ENCODE assay signal across 13 cellular contexts in the genomic region with DNA sequence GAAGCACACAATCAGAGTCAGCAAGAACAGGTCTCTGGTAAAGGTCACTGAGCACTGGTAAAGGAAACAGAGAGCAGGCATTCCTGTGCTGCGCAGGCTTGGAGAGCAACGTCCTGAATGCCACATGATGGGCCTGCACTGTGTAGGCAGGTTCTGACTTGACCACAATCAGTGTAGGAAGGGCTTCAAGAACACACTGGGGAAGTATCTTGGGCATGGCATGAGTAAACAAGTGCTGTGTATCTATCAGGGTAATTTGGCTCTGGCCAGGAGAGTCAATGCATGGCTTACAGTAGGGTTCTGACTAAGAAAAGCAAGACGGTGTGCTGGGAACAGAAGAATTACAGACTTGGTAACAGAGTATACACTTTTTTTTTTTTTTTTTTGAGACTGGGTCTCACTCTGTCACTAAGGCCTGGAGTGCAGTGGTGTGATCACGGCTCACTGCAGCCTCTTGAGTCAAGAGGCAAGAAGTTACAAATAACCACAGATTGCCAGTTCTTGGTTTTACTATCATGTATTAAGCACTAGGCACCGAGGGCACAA. TPM values are rescaled to one million over a fixed set of nuclear protein-coding genes. Genes with fewer than 3 reads are reported as not detected.
DNase-seq lines count a peak whose midpoint lies in the region; ATAC-seq and TF ChIP-seq lines count a peak whose summit lies in the region.
"Had no signal": no experiment of that assay in that cellular context is flagged by ENCODE, and none has a peak within 500 bp of the region (broad histone marks: within the 10 kb centered on the region; RNA-seq: fewer than 3 reads in every experiment).

No MANE protein-coding gene starts in this region.

- no peak overlapping the region for H3K4me3 ChIP-seq in OCI-LY1 (ENCODE audit: low read depth, low read length, poor library complexity, severe bottlenecking)
- H3K4me3 ChIP-seq in effector memory CD4-positive, alpha-beta T cell (ENCODE audit: insufficient read depth, low read depth, low read length, poor library complexity, severe bottlenecking): peak overlapping the region; percentile 11
- no peak overlapping the region for H3K4me3 ChIP-seq in psoas muscle

- H3K9me3 ChIP-seq in OCI-LY1 (ENCODE audit: low read length) (no peaks in the 10 kb centered on the region), psoas muscle (no peaks in the 10 kb centered on the region)
- no peaks in the 10 kb centered on the region for H3K9me3 ChIP-seq in effector memory CD4-positive, alpha-beta T cell (ENCODE audit: control insufficient read depth, low read length)
- H3K9me3 ChIP-seq: SK-N-SH had no signal

- no peak for TF ChIP-seq CTCF in OCI-LY1 (IDR thresholded peaks at IDR 0.05; ENCODE audit: low read length)
- no peak for TF ChIP-seq CTCF in psoas muscle (IDR thresholded peaks at IDR 0.05)

- intact Hi-C loops in psoas muscle (cut with DNase I): no loop called here

- WGBS in psoas muscle, 3 donors: 85 to 94% (median 93%) methylated on average over 5 of the region's 5 CpGs

- H3K27me3 ChIP-seq in OCI-LY1 (ENCODE audit: insufficient read depth, low read length) (no peaks in the 10 kb centered on the region), psoas muscle (ENCODE audit: insufficient read depth in 3 of 3, low read length in 2 of 3) (no peaks in the 10 kb centered on the region)
- H3K27me3 ChIP-seq in effector memory CD4-positive, alpha-beta T cell (replicated peaks; ENCODE audit: control insufficient read depth, insufficient read depth, low read length, poor library complexity, severe bottlenecking): no peaks in the 10 kb centered on the region

- H3F3A ChIP-seq in OCI-LY1 (ENCODE audit: insufficient read depth, low read length): no peaks in the 10 kb centered on the region

- peak in 1 of 3 donors; percentile 18 for DNase-seq in effector memory CD4-positive, alpha-beta T cell
- DNase-seq in psoas muscle (no peak), anterior cingulate cortex (lab: John Stamatoyannopoulos, UW) (no peak), GDM1 (lab: John Stamatoyannopoulos, UW) (no peak), NCI-H1436 treated with DMSO at 0.1 percent for 48 hours (lab: John Stamatoyannopoulos, UW) (no peak)
- DNase-seq: activated gamma-delta T cell; midbrain; SK-N-SH; stimulated activated CD4-positive, alpha-beta T cell treated with anti-CD3 and anti-CD28 coated beads, Interleukin-2, amount 100 ng/mL, for 48 hours had no signal

- ATAC-seq in GM19468 (IDR thresholded peaks at IDR 0.05; ENCODE audit: extremely low read depth, unreplicated experiment): peak; percentile 41
- peak in 1 of 4 donors; percentile 22 for ATAC-seq in psoas muscle
- no peak for ATAC-seq in GM18867 (IDR thresholded peaks at IDR 0.05; ENCODE audit: unreplicated experiment)

- H3K9ac ChIP-seq in OCI-LY1 (ENCODE audit: low read length): no peak overlapping the region; the same call in 1 of the 2 replicates
- H3K9ac ChIP-seq: SK-N-SH had no signal

- no peaks in the 10 kb centered on the region for H3K9me2 ChIP-seq in OCI-LY1 (ENCODE audit: low read depth, low read length)
- H3K9me2 ChIP-seq: SK-N-SH had no signal

- no peaks in the 10 kb centered on the region for H3K79me2 ChIP-seq in OCI-LY1 (ENCODE audit: insufficient read depth, low read length)

- H3K4me1 ChIP-seq in OCI-LY1 (ENCODE audit: insufficient read depth, low read length, severe bottlenecking) (peaks cover 54% of the 10 kb centered on the region), psoas muscle (peaks cover 23% of the 10 kb centered on the region)
- peaks cover 96% of the 10 kb centered on the region for H3K4me1 ChIP-seq in effector memory CD4-positive, alpha-beta T cell (ENCODE audit: control insufficient read depth, insufficient read depth, low read length, poor library complexity, severe bottlenecking)

- H3K27ac ChIP-seq in OCI-LY1 (ENCODE audit: low read depth, low read length, poor library complexity, severe bottlenecking) (peak overlapping the region; percentile 44), psoas muscle (peak overlapping the region; percentile 46)
- H3K27ac ChIP-seq in effector memory CD4-positive, alpha-beta T cell (ENCODE audit: insufficient read depth, low read length, poor library complexity, severe bottlenecking): peak overlapping the region; percentile 73

- peak overlapping the region; percentile 0; the same call in 1 of the 2 replicates for H3K4me2 ChIP-seq in OCI-LY1 (ENCODE audit: low read length)

- no peaks in the 10 kb centered on the region for H4K20me1 ChIP-seq in OCI-LY1 (ENCODE audit: insufficient read depth, low read length)

- H2AFZ ChIP-seq in OCI-LY1 (ENCODE audit: low read length): no peak overlapping the region

- peaks cover 19% of the 10 kb centered on the region; the same call in 1 of the 2 replicates for H3K36me3 ChIP-seq in OCI-LY1 (ENCODE audit: insufficient read depth, low read length)
- peaks cover 17% of the 10 kb centered on the region for H3K36me3 ChIP-seq in effector memory CD4-positive, alpha-beta T cell (ENCODE audit: control insufficient read depth, insufficient read depth, low read length)
- H3K36me3 ChIP-seq in psoas muscle (ENCODE audit: insufficient read depth in 1 of 2, low read depth in 1 of 2): peaks cover 4 to 28% of the 10 kb centered on the region in 2 donors

RNA-seq across cellular contexts. Expression of gene TBC1D2B, which starts 30.6 kb away (rescaled TPM):
- total RNA-seq in psoas muscle: 10 to 100 TPM in 1 of 4 donors, 1 to 10 TPM in 3; 6.8 to 11.8 (median 8.8) TPM
- 1 to 10 TPM; 2.8 to 5.6 (median 3.4) TPM for polyA plus RNA-seq in psoas muscle

RNA-seq across cellular contexts. Expression of gene SH2D7, which starts 45.5 kb away (rescaled TPM):
- not detected for total RNA-seq in psoas muscle
- polyA plus RNA-seq in psoas muscle: not detected
- total RNA-seq: fibroblast of lung had no signal
- polyA plus RNA-seq: SK-N-SH had no signal
